ENCODE assay signal across 1 cellular context in genomic region chr12:123971770-123972447, GRCh38.
TF ChIP-seq lines count a peak whose summit lies in the region.

No MANE protein-coding gene starts in this region.

TF ChIP-seq in IMR-90, 13 proteins besides CTCF, POLR2A, EP300 and RAD21 (continued from another document):
- no peak for TF ChIP-seq ELK1 (IDR thresholded peaks at IDR 0.05; ENCODE audit: borderline replicate concordance, low read depth, low read length)
- no peak for TF ChIP-seq CHD1 (IDR thresholded peaks at IDR 0.05; ENCODE audit: low read depth, low read length)
- no peak for TF ChIP-seq MAZ (IDR thresholded peaks at IDR 0.05; ENCODE audit: borderline replicate concordance, low read depth, low read length)
- TF ChIP-seq USF2 (IDR thresholded peaks at IDR 0.05; ENCODE audit: low read depth, low read length) = no peak
- TF ChIP-seq RCOR1 (IDR thresholded peaks at IDR 0.05; ENCODE audit: insufficient replicate concordance, low read length) = no peak
- TF ChIP-seq MXI1 (IDR thresholded peaks at IDR 0.05; ENCODE audit: borderline replicate concordance, low read depth, low read length) = no peak
- TF ChIP-seq MAFK (IDR thresholded peaks at IDR 0.05; ENCODE audit: low read depth, low read length) = no peak
- TF ChIP-seq SMC3 (IDR thresholded peaks at IDR 0.05; ENCODE audit: low read depth, low read length) = no peak
- TF ChIP-seq NFE2L2 (IDR thresholded peaks at IDR 0.05; ENCODE audit: low read depth, low read length) = no peak
